Comparison of ENCODE assay signal across 8 cellular contexts in the genomic region with DNA sequence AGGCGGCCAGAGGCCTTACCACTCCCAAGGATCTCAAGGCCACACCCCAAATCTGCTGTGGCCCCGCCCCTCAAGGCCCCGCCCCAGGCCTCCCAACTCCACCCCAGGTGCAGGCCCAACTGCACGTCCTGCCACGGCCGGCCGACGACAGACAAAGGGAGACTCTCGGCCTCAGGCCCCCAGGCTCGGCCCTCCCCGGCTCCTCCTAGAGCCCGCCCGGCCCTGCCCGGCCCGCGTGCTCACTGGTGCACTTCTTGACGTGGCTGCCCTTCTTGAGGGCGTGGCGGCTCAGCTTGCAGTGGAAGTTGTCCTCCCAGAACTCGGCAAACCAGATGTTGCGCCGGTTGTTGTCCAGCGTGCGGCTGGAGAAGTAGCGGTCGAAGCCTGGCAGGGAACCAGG.
DNase-seq lines count a peak whose midpoint lies in the region; ATAC-seq, FAIRE-seq and TF ChIP-seq lines count a peak whose summit lies in the region.
"Had no signal": no experiment of that assay in that cellular context is flagged by ENCODE, and none has a peak within 500 bp of the region (broad histone marks: within the 10 kb centered on the region; RNA-seq: fewer than 3 reads in every experiment).

No MANE protein-coding gene starts in this region.

- CTCF ChIA-PET in Panc1 (lab: Charles Lee): no interaction called here

- no peak overlapping the region for H3K4me3 ChIP-seq in Panc1 (ENCODE audit: low read depth in 2 of 2, low read length in 2 of 2)
- H3K4me3 ChIP-seq in small intestine (ENCODE audit: low read depth in 1 of 2, low read length in 2 of 2): no peak overlapping the region

- WGBS in small intestine, 3 donors: 8 to 23% (median 20%) methylated on average over 23 to 26 of the region's 26 CpGs

- no peaks in the 10 kb centered on the region for H3K27me3 ChIP-seq in Panc1 (ENCODE audit: control insufficient read depth, insufficient read depth, low read length)
- H3K27me3 ChIP-seq in small intestine (ENCODE audit: control insufficient read depth in 2 of 2, insufficient read depth in 2 of 2, low read length in 2 of 2): peaks cover 0 to 2% of the 10 kb centered on the region in 2 donors

- FAIRE-seq in small intestine (lab: Jason Lieb, UNC): no peak

- no TSS peak for BruUV-seq in Panc1 (replicated peaks; lab: Mats Ljungman, UMichigan)

- ATAC-seq in Panc1: peak; percentile 49; the same call in 1 of the 2 replicates
- ATAC-seq in Right ventricle myocardium inferior: peak; percentile 80

- POLR2A ChIA-PET in Panc1 (lab: Charles Lee): no interaction called here

- intact Hi-C loops in Panc1 (cut with micrococcal nuclease; ENCODE audit: unreplicated experiment): no loop called here
- intact Hi-C loops in Right ventricle myocardium inferior (cut with DNase I): no loop called here

- H3K36me3 ChIP-seq in Panc1 (ENCODE audit: control insufficient read depth, insufficient read depth, low read length): no peaks in the 10 kb centered on the region
- H3K36me3 ChIP-seq in small intestine (ENCODE audit: control insufficient read depth in 2 of 2, insufficient read depth in 2 of 2, low read length in 2 of 2): no peaks in the 10 kb centered on the region

- H3K4me1 ChIP-seq in Panc1 (ENCODE audit: control insufficient read depth, insufficient read depth, low read length) (no peaks in the 10 kb centered on the region), small intestine (ENCODE audit: control insufficient read depth in 2 of 2, insufficient read depth in 1 of 2, low read depth in 1 of 2, low read length in 1 of 2) (no peaks in the 10 kb centered on the region)

- DNase-seq in GM13976 (ENCODE audit: low spot score) (peak; percentile 63), Panc1 (ENCODE audit: low read depth, low spot score) (no peak), Right ventricle myocardium inferior (ENCODE audit: missing footprints) (peak; percentile 86), small intestine (peak; percentile 49), SKM-1 (lab: John Stamatoyannopoulos, UW; ENCODE audit: unreplicated experiment) (no peak), hypothalamus (lab: John Stamatoyannopoulos, UW) (no peak), amniotic stem cell (lab: John Stamatoyannopoulos, UW) (no peak)
- DNase-seq: activated CD4-positive, alpha-beta T cell treated with anti-CD3 and anti-CD28 coated beads, Interleukin-2, amount 50 U/mL, for 4 hours had no signal

- TF ChIP-seq CTCF in GM13976 (IDR thresholded peaks at IDR 0.05; ENCODE audit: borderline replicate concordance, control extremely low read depth, extremely low read depth, insufficient read depth, missing control alignments) (no peak), Panc1 (IDR thresholded peaks at IDR 0.05) (no peak)

- H3K9me3 ChIP-seq in Panc1 (ENCODE audit: control insufficient read depth, insufficient read depth, low read depth, low read length) (no peaks in the 10 kb centered on the region), small intestine (ENCODE audit: control insufficient read depth, low read depth) (no peaks in the 10 kb centered on the region)

- in situ Hi-C loops in GM13976 (cut with MboI; ENCODE audit: low sequenced_read_pairs, unreplicated experiment) (loop anchor here (10.0 kb wide), 1 partner anchor 98 kb away; no protein-coding TSS in a partner anchor), Panc1 (cut with HindIII; ENCODE audit: low pct_unique_long_range_greater_than_20kb, low sequenced_read_pairs) (no loop called here)

- no peak overlapping the region for H3K27ac ChIP-seq in Panc1 (ENCODE audit: low read length)
- no peak overlapping the region for H3K27ac ChIP-seq in small intestine (ENCODE audit: low read depth in 1 of 2, low read length in 1 of 2)

Comparison
In these comparisons a context has a peak if more than half of its experiments do, and no peak if none do; other contexts are left out.
1. DNase-seq: peak in GM13976 (single experiment), Right ventricle myocardium inferior (single experiment) and small intestine (single experiment); none in Panc1 (single experiment), SKM-1 (single experiment), hypothalamus (0 of 51) and amniotic stem cell (single experiment).